1 cellular context compared by ENCODE assay signal in the genomic region with DNA sequence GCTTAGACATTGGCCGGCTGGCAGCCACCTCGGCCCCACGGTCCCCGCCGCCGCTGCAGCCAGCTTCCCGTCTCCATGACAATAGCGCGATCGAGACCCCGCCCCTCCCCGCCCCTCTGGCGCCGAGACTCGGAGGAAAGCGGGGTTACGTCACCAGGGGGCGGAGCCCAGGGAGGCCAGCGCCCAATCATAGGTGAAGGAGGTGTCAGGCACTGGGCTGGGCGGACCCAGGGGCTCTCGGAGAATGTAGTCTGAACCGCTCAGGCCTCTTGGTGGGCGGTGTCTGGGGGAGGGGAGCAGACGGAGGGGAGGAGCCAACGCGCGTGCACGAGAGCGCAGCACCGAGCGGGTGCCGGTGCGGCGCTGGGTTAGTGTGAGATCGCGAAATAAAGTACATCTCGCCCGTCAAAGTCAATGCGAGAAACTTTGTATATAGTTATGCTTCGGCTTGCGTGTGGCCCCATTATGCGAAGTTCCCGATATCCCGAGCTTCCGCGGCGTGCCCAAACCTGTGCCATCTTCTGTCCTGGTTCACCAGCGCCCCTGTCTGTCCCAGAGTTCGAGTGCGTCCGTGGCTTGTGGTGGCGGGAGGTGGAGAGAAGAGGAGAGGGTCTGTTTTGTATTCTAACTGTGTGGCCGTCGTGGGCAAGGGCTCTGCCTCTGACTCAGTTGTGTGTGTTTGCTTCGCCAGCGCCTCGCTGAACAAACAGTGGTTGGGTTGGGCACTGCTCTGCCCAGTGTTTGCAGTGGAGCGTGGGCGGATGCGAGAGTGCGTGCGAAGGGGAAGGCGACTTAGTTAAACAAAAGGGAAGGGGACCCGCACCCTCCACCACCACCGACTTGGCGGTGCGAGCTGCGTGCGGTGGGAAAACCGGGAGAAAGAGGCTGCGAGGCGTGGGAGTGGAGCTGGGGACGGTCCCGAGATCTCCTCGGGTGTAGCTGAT.
A peak's percentile ranks its signal among the peaks of the same experiment; 100 is the strongest.
TF ChIP-seq lines count a peak whose summit lies in the region.

No MANE protein-coding gene starts in this region.

TF ChIP-seq in H1, 55 proteins besides CTCF, POLR2A, EP300 and RAD21:
- peak; percentile 32; the same call in 1 of the 2 replicates for TF ChIP-seq EGR1 (IDR thresholded peaks at IDR 0.05; ENCODE audit: borderline replicate concordance, low read depth, low read length)
- peak; percentile 85 for TF ChIP-seq SP1 (IDR thresholded peaks at IDR 0.05; ENCODE audit: low read depth, low read length)
- TF ChIP-seq CREB1 (IDR thresholded peaks at IDR 0.05), result peak; percentile 74
- 0 out of 4 replicates have a peak, but pooled peaks of 1 of the 2 experiments have one; percentile 21 for TF ChIP-seq SIN3A (conservative IDR thresholded peaks at IDR 0.05 in 1 of 2, IDR thresholded peaks at IDR 0.05 in 1 of 2; ENCODE audit: low read depth in 1 of 2, low read length in 2 of 2)
- TF ChIP-seq KDM4A (IDR thresholded peaks at IDR 0.05; ENCODE audit: low read depth, low read length, severe bottlenecking), result peak; percentile 17
- TF ChIP-seq TAF1 (IDR thresholded peaks at IDR 0.05; ENCODE audit: low read depth, low read length), result 0 out of 2 replicates have a peak, but pooled peaks have one; percentile 2
- TF ChIP-seq SP4 (IDR thresholded peaks at IDR 0.05; ENCODE audit: low read length), result 0 out of 2 replicates have a peak, but pooled peaks have one; percentile 27
- TF ChIP-seq SIX5 (IDR thresholded peaks at IDR 0.05; ENCODE audit: low read depth, low read length), result 0 out of 2 replicates have a peak, but pooled peaks have one; percentile 39
- no peak for TF ChIP-seq TEAD4 (IDR thresholded peaks at IDR 0.05; ENCODE audit: low read depth, low read length)
- peak; percentile 39; the same call in 1 of the 2 replicates for TF ChIP-seq SUZ12 (IDR thresholded peaks at IDR 0.05; ENCODE audit: low read length)
- TF ChIP-seq USF2 (IDR thresholded peaks at IDR 0.05; ENCODE audit: low read length), result no peak
- no peak for TF ChIP-seq E2F6 (IDR thresholded peaks at IDR 0.05)
- TF ChIP-seq SP2 (IDR thresholded peaks at IDR 0.05; ENCODE audit: low read length), result no peak
- peak; percentile 66 for TF ChIP-seq EZH2 (IDR thresholded peaks at IDR 0.05; ENCODE audit: low read depth, low read length, severe bottlenecking)
- TF ChIP-seq JUND (IDR thresholded peaks at IDR 0.05; ENCODE audit: low read length), result peak; percentile 42; the same call in 1 of the 2 replicates
- TF ChIP-seq BACH1 (IDR thresholded peaks at IDR 0.05; ENCODE audit: low read length), result no peak
- TF ChIP-seq RNF2 (IDR thresholded peaks at IDR 0.05; ENCODE audit: borderline replicate concordance, low read depth, low read length, missing control alignments, poor library complexity, severe bottlenecking), result no peak
- no peak for TF ChIP-seq CTBP2 (IDR thresholded peaks at IDR 0.05; ENCODE audit: borderline replicate concordance, insufficient read depth, insufficient read length, low read length)
- no peak for TF ChIP-seq RXRA (IDR thresholded peaks at IDR 0.05; ENCODE audit: insufficient read depth, low read depth, low read length)
- TF ChIP-seq NANOG (IDR thresholded peaks at IDR 0.05; ENCODE audit: insufficient read depth, low read depth, low read length, poor library complexity, severe bottlenecking), result peak; percentile 2
- TF ChIP-seq MAFK (IDR thresholded peaks at IDR 0.05; ENCODE audit: low read depth, low read length), result no peak
- TF ChIP-seq CEBPB (IDR thresholded peaks at IDR 0.05; ENCODE audit: low read depth, low read length), result peak; percentile 52; the same call in 1 of the 2 replicates
